In the genomic region with DNA sequence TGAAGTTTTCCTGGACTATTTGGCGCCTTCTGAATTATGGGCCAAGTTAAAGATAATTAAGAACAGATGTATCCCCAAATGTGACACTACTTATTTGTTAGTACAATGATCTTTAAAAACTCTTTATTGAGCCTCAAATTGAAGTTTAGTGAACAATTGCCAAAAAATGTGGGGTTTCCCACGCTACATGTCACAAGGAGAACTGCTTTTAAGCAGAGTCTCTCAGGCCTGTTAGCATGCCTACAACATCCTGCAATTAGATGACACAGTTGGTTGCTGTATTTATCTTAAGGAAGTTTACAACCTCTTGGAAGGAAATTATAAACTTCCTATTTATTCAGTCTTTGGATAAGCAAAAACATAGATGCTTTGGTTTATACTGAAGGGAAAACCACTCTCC, we compare ENCODE assay signal across 25 cellular contexts.
DNase-seq lines count a peak whose midpoint lies in the region; ATAC-seq and TF ChIP-seq lines count a peak whose summit lies in the region.
"Had no signal": no experiment of that assay in that cellular context is flagged by ENCODE, and none has a peak within 500 bp of the region (broad histone marks: within the 10 kb centered on the region; RNA-seq: fewer than 3 reads in every experiment).

No MANE protein-coding gene starts in this region.

- H3K4me2 ChIP-seq in smooth muscle cell: peak overlapping the region; percentile 45

- peak; percentile 72 for DNase-seq in EL
- DNase-seq in MG63: peak; percentile 24
- DNase-seq in fibroblast of gingiva (ENCODE audit: low read depth): peak; percentile 40
- DNase-seq in smooth muscle cell (lab: John Stamatoyannopoulos, UW; ENCODE audit: unreplicated experiment): no peak
- no peak for DNase-seq in NCI-H526 treated with DMSO at 0.1 percent for 48 hours (lab: John Stamatoyannopoulos, UW)
- no peak for DNase-seq in DMS114 treated with DMSO at 0.1 percent for 48 hours (lab: John Stamatoyannopoulos, UW; ENCODE audit: unreplicated experiment)
- DNase-seq: activated CD4-positive, alpha-beta T cell treated with anti-CD3 and anti-CD28 coated beads for 48 hours; activated naive CD4-positive, alpha-beta T cell treated with anti-CD3 and anti-CD28 coated beads, Interleukin-2, amount 10 ng/mL, durations not matched to agents 7 days and 5 days; activated T-cell treated with anti-CD3 and anti-CD28 coated beads, Interleukin-2, amount 50 U/mL, for 48 hours; amygdala; BE2C; cortex of kidney; DMS79 treated with DMSO at 0.1 percent for 48 hours; kidney glomerular epithelial cell; lower lobe of right lung; NCI-H1417; NCI-H2081; NCI-H345; NCI-H774; posterior cingulate gyrus; Right ventricle myocardium superior; sigmoid colon; upper lobe of left lung had no signal

- 51% methylated on average over 2 of the region's 2 CpGs for WGBS in smooth muscle cell (ENCODE audit: low lambda C conversion rate)

- H3K36me3 ChIP-seq in MG63 (no peaks in the 10 kb centered on the region), smooth muscle cell (ENCODE audit: low read depth) (no peaks in the 10 kb centered on the region)
- H3K36me3 ChIP-seq: BE2C, lower lobe of right lung, sigmoid colon, upper lobe of left lung had no signal

- no peaks in the 10 kb centered on the region; the same call in 1 of the 2 replicates for H3K9me3 ChIP-seq in MG63
- no peaks in the 10 kb centered on the region for H3K9me3 ChIP-seq in smooth muscle cell (replicated peaks; ENCODE audit: low read depth)
- H3K9me3 ChIP-seq: BE2C, lower lobe of right lung, sigmoid colon, upper lobe of left lung had no signal

- peaks cover 11% of the 10 kb centered on the region for H3F3A ChIP-seq in smooth muscle cell (ENCODE audit: low read depth)

- H3K9ac ChIP-seq in smooth muscle cell (ENCODE audit: low read depth): peak overlapping the region; percentile 13

- no peak overlapping the region for H2AFZ ChIP-seq in smooth muscle cell (ENCODE audit: low read depth)

- no peak for ATAC-seq in activated CD4-positive, CD25-positive, alpha-beta regulatory T cell treated with anti-CD3 and anti-CD28 coated beads, Interleukin-2, amount 50 U/mL, for 24 hours
- no peak for ATAC-seq in GM21825 (IDR thresholded peaks at IDR 0.05; ENCODE audit: unreplicated experiment)
- ATAC-seq: lower lobe of right lung had no signal

- H3K79me2 ChIP-seq in smooth muscle cell (ENCODE audit: low read depth): no peaks in the 10 kb centered on the region

- no peak for TF ChIP-seq CTCF in smooth muscle cell (IDR thresholded peaks at IDR 0.05; ENCODE audit: borderline replicate concordance, insufficient read depth, poor library complexity, severe bottlenecking)

- peaks cover 10% of the 10 kb centered on the region for H3K4me1 ChIP-seq in smooth muscle cell (ENCODE audit: low read depth)
- H3K4me1 ChIP-seq: BE2C, lower lobe of right lung, upper lobe of left lung had no signal

- H3K27me3 ChIP-seq in MG63 (no peaks in the 10 kb centered on the region), smooth muscle cell (ENCODE audit: low read depth) (no peaks in the 10 kb centered on the region)
- H3K27me3 ChIP-seq: BE2C, sigmoid colon, upper lobe of left lung had no signal

- no peak overlapping the region for H3K4me3 ChIP-seq in MG63
- no peak overlapping the region for H3K4me3 ChIP-seq in smooth muscle cell
- H3K4me3 ChIP-seq: lower lobe of right lung, sigmoid colon, upper lobe of left lung had no signal

- peak overlapping the region; percentile 88 for H3K27ac ChIP-seq in smooth muscle cell (ENCODE audit: low read depth)
- H3K27ac ChIP-seq: lower lobe of right lung, sigmoid colon, upper lobe of left lung had no signal

- no peaks in the 10 kb centered on the region for H4K20me1 ChIP-seq in smooth muscle cell (ENCODE audit: low read depth)

Comparison
In these comparisons a context has a peak if more than half of its experiments do, and no peak if none do; other contexts are left out.
1. DNase-seq: peak in EL (single experiment), MG63 (single experiment) and fibroblast of gingiva (single experiment); none in smooth muscle cell (single experiment), NCI-H526 treated with DMSO at 0.1 percent for 48 hours (single experiment) and DMS114 treated with DMSO at 0.1 percent for 48 hours (single experiment).